ENCODE assay signal across 2 cellular contexts in genomic region chr3:159841766-159842165, GRCh38.
TF ChIP-seq lines count a peak whose summit lies in the region.

No MANE protein-coding gene starts in this region.

TF ChIP-seq in A549, 52 proteins besides CTCF, POLR2A, EP300 and RAD21 (continued from another document):
- TF ChIP-seq USF2 (IDR thresholded peaks at IDR 0.05) (no peak), HES2 (IDR thresholded peaks at IDR 0.05) (no peak)

TF ChIP-seq in SK-N-SH, 30 proteins besides CTCF, POLR2A, EP300 and RAD21 (continued from another document):
- TF ChIP-seq ZBTB33 (IDR thresholded peaks at IDR 0.05; ENCODE audit: borderline replicate concordance, low read depth) (no peak), CHD2 (IDR thresholded peaks at IDR 0.05; ENCODE audit: low read length, partially characterized antibody) (no peak), MEF2A (IDR thresholded peaks at IDR 0.05; ENCODE audit: borderline replicate concordance, low read depth) (no peak), USF1 (IDR thresholded peaks at IDR 0.05; ENCODE audit: borderline replicate concordance, low read depth) (no peak), FOXM1 (IDR thresholded peaks at IDR 0.05; ENCODE audit: low read depth) (no peak)
